1 cellular context compared by ENCODE assay signal in genomic region chr19:17282488-17283256, GRCh38.
TF ChIP-seq lines count a peak whose summit lies in the region.

No MANE protein-coding gene starts in this region.

TF ChIP-seq in HepG2, 621 proteins besides CTCF, POLR2A, EP300 and RAD21 (continued from another document and continues in another):
- TF ChIP-seq ZBTB40 (IDR thresholded peaks at IDR 0.05) (no peak), ZBTB40 (CRISPR knock-in tag; IDR thresholded peaks at IDR 0.05) (no peak), KMT2A (CRISPR knock-in tag; IDR thresholded peaks at IDR 0.05) (0 out of 2 replicates have a peak, but pooled peaks have one; percentile 50), MIXL1 (CRISPR knock-in tag; IDR thresholded peaks at IDR 0.05) (no peak), PPARG (CRISPR knock-in tag; conservative IDR thresholded peaks at IDR 0.05) (no peak), TFAP4 (IDR thresholded peaks at IDR 0.05; ENCODE audit: borderline replicate concordance, low read depth) (peak; percentile 38; the same call in 1 of the 2 replicates), ZFP91 (CRISPR knock-in tag; IDR thresholded peaks at IDR 0.05; ENCODE audit: borderline replicate concordance) (peak; percentile 76; the same call in 1 of the 2 replicates), BRD4 (CRISPR knock-in tag; IDR thresholded peaks at IDR 0.05) (no peak), HINFP (CRISPR knock-in tag; IDR thresholded peaks at IDR 0.05; ENCODE audit: low read depth) (peak; percentile 91; the same call in 1 of the 2 replicates), IRX3 (CRISPR knock-in tag; IDR thresholded peaks at IDR 0.05; ENCODE audit: borderline replicate concordance, low read depth) (no peak), ZNF549 (CRISPR knock-in tag; IDR thresholded peaks at IDR 0.05) (no peak), HHEX (CRISPR knock-in tag; IDR thresholded peaks at IDR 0.05) (no peak), NKX3-1 (CRISPR knock-in tag; IDR thresholded peaks at IDR 0.05) (no peak), SIX4 (CRISPR knock-in tag; IDR thresholded peaks at IDR 0.05) (no peak), TRIM22 (IDR thresholded peaks at IDR 0.05) (no peak), TOPORS (CRISPR knock-in tag; IDR thresholded peaks at IDR 0.05) (no peak), ZNF710 (CRISPR knock-in tag; IDR thresholded peaks at IDR 0.05; ENCODE audit: borderline replicate concordance) (peak; percentile 74), ZNF431 (CRISPR knock-in tag; IDR thresholded peaks at IDR 0.05; ENCODE audit: borderline replicate concordance, low read depth) (no peak), DNMT1 (CRISPR knock-in tag; IDR thresholded peaks at IDR 0.05) (0 out of 2 replicates have a peak, but pooled peaks have one; percentile 64), AGO2 (optimal IDR thresholded peaks at IDR 0.05; ENCODE audit: low read depth, low read length) (no peak), ZBTB20 (CRISPR knock-in tag; IDR thresholded peaks at IDR 0.05; ENCODE audit: borderline replicate concordance, low read depth) (0 out of 2 replicates have a peak, but pooled peaks have one; percentile 24), FOXA1 (IDR thresholded peaks at IDR 0.05) (no peak), FOXA1 (CRISPR knock-in tag; IDR thresholded peaks at IDR 0.05) (no peak), SCMH1 (CRISPR knock-in tag; IDR thresholded peaks at IDR 0.05; ENCODE audit: borderline replicate concordance) (no peak), ZNF619 (CRISPR knock-in tag; IDR thresholded peaks at IDR 0.05) (no peak), FLYWCH1 (CRISPR knock-in tag; IDR thresholded peaks at IDR 0.05) (no peak), ZNF441 (CRISPR knock-in tag; IDR thresholded peaks at IDR 0.05; ENCODE audit: borderline replicate concordance) (no peak), ZBTB7B (CRISPR knock-in tag; IDR thresholded peaks at IDR 0.05) (0 out of 2 replicates have a peak, but pooled peaks have one; percentile 48), SALL1 (CRISPR knock-in tag; IDR thresholded peaks at IDR 0.05) (peak; percentile 77), ONECUT2 (CRISPR knock-in tag; IDR thresholded peaks at IDR 0.05) (no peak), ARID5B (CRISPR knock-in tag; IDR thresholded peaks at IDR 0.05) (peak; percentile 26; the same call in 1 of the 2 replicates), ZNF230 (CRISPR knock-in tag; IDR thresholded peaks at IDR 0.05) (0 out of 2 replicates have a peak, but pooled peaks have one; percentile 55), NCOA1 (CRISPR knock-in tag; IDR thresholded peaks at IDR 0.05) (peak; percentile 81; the same call in 1 of the 2 replicates), TCF7 (IDR thresholded peaks at IDR 0.05; ENCODE audit: low read depth) (no peak), POLR2AphosphoS2 (IDR thresholded peaks at IDR 0.05; ENCODE audit: low read depth, low read length) (no peak), FOXO1 (CRISPR knock-in tag; IDR thresholded peaks at IDR 0.05) (no peak), NR2F1 (CRISPR knock-in tag; IDR thresholded peaks at IDR 0.05) (no peak), LCORL (IDR thresholded peaks at IDR 0.05) (no peak), LCORL (CRISPR knock-in tag; IDR thresholded peaks at IDR 0.05) (peak; percentile 67), THYN1 (CRISPR knock-in tag; IDR thresholded peaks at IDR 0.05; ENCODE audit: borderline replicate concordance, low read depth) (no peak), IKZF4 (CRISPR knock-in tag; IDR thresholded peaks at IDR 0.05; ENCODE audit: borderline replicate concordance, low read depth, not compliant biosample characterization) (no peak), ZNF24 (IDR thresholded peaks at IDR 0.05) (no peak), MAZ (IDR thresholded peaks at IDR 0.05; ENCODE audit: borderline replicate concordance, low read depth, low read length) (peak; percentile 34; the same call in 1 of the 2 replicates), MAZ (CRISPR knock-in tag; IDR thresholded peaks at IDR 0.05; ENCODE audit: low read depth) (no peak), KMT2B (CRISPR knock-in tag; IDR thresholded peaks at IDR 0.05) (no peak)
